Comparison of ENCODE assay signal across 16 cellular contexts in genomic region chr6:73121421-73121993, GRCh38.
DNase-seq lines count a peak whose midpoint lies in the region; ATAC-seq and TF ChIP-seq lines count a peak whose summit lies in the region.
"Had no signal": no experiment of that assay in that cellular context is flagged by ENCODE, and none has a peak within 500 bp of the region (broad histone marks: within the 10 kb centered on the region; RNA-seq: fewer than 3 reads in every experiment).

No MANE protein-coding gene starts in this region.

- POLR2A ChIA-PET in SK-N-SH (lab: Yijun Ruan, JAX), result no interaction called here
- POLR2A ChIA-PET in activated CD4-positive, alpha-beta memory T cell treated with anti-CD3 and anti-CD28 coated beads, Interleukin-2, amount 10 ng/mL, durations not matched to agents 7 days and 5 days (lab: Charles Lee), result interaction anchor here (0.6 kb wide), 1 partner anchor 17 kb away, joined by 4 read pairs; no protein-coding TSS in a partner anchor

- TF ChIP-seq EP300 in SK-N-SH (IDR thresholded peaks at IDR 0.05; ENCODE audit: borderline replicate concordance in 1 of 2, low read depth in 1 of 2, low read length in 1 of 2), result no peak

- no peak overlapping the region for H3K27ac ChIP-seq in SK-N-SH (ENCODE audit: low read depth in 2 of 2, low read length in 1 of 2)
- H3K27ac ChIP-seq: 22Rv1 had no signal

- CTCF ChIA-PET in SK-N-SH (lab: Yijun Ruan, JAX), result interaction anchor here (1.9 kb wide), 1 partner anchor 8 kb away, joined by 7 read pairs; no protein-coding TSS in a partner anchor
- CTCF ChIA-PET in activated CD4-positive, alpha-beta memory T cell treated with anti-CD3 and anti-CD28 coated beads, Interleukin-2, amount 10 ng/mL, durations not matched to agents 7 days and 5 days (lab: Charles Lee), result interaction anchor here (0.8 kb wide), 1 partner anchor 8 kb away, joined by 3 read pairs; no protein-coding TSS in a partner anchor

- no peaks in the 10 kb centered on the region; a peak in 1 of 4 replicates for H3K4me1 ChIP-seq in SK-N-SH (ENCODE audit: control insufficient read depth in 1 of 2, insufficient read depth in 2 of 2, low read depth in 1 of 2, low read length in 1 of 2)

- no peaks in the 10 kb centered on the region for H3K27me3 ChIP-seq in SK-N-SH (ENCODE audit: insufficient read depth)

- peaks cover 0 to 27% of the 10 kb centered on the region in 2 experiments for H3K36me3 ChIP-seq in SK-N-SH (replicated peaks in 1 of 2; ENCODE audit: control insufficient read depth in 1 of 2, insufficient read depth in 2 of 2, low read length in 1 of 2)

- H3K27ac Mint-ChIP-seq in stimulated activated effector memory CD8-positive, alpha-beta T cell treated with anti-CD3 and anti-CD28 coated beads, Interleukin-12 subunit alpha, Interleukin-12 subunit beta, amount 100 ng/mL, for 72 hours, result no peak overlapping the region
- H3K27ac Mint-ChIP-seq in activated CD4-positive, alpha-beta memory T cell treated with anti-CD3 and anti-CD28 coated beads, Interleukin-2, amount 10 ng/mL, durations not matched to agents 7 days and 5 days, result no peak overlapping the region
- H3K27ac Mint-ChIP-seq: dendritic cell treated with granulocyte-macrophage colony-stimulating factor and Interleukin-4, amounts not matched to agents 40 ng/mL and 50 ng/mL, for 4 days had no signal

- no peak for ATAC-seq in stimulated activated effector memory CD8-positive, alpha-beta T cell treated with anti-CD3 and anti-CD28 coated beads, Interleukin-12 subunit alpha, Interleukin-12 subunit beta, amount 100 ng/mL, for 72 hours
- no peak for ATAC-seq in HG03097 (IDR thresholded peaks at IDR 0.05; ENCODE audit: low FRiP score, unreplicated experiment)

- H3K4me2 ChIP-seq in SK-N-SH, result no peak overlapping the region

- no peaks in the 10 kb centered on the region for H3K9me3 ChIP-seq in SK-N-SH

- H3K4me3 Mint-ChIP-seq in stimulated activated effector memory CD8-positive, alpha-beta T cell treated with anti-CD3 and anti-CD28 coated beads, Interleukin-12 subunit alpha, Interleukin-12 subunit beta, amount 100 ng/mL, for 72 hours, result no peak overlapping the region
- no peak overlapping the region for H3K4me3 Mint-ChIP-seq in activated CD4-positive, alpha-beta memory T cell treated with anti-CD3 and anti-CD28 coated beads, Interleukin-2, amount 10 ng/mL, durations not matched to agents 7 days and 5 days
- H3K4me3 Mint-ChIP-seq: dendritic cell treated with granulocyte-macrophage colony-stimulating factor and Interleukin-4, amounts not matched to agents 40 ng/mL and 50 ng/mL, for 4 days had no signal

- H3K36me3 Mint-ChIP-seq in stimulated activated effector memory CD8-positive, alpha-beta T cell treated with anti-CD3 and anti-CD28 coated beads, Interleukin-12 subunit alpha, Interleukin-12 subunit beta, amount 100 ng/mL, for 72 hours, result no peaks in the 10 kb centered on the region
- H3K36me3 Mint-ChIP-seq in activated CD4-positive, alpha-beta memory T cell treated with anti-CD3 and anti-CD28 coated beads, Interleukin-2, amount 10 ng/mL, durations not matched to agents 7 days and 5 days (ENCODE audit: low read depth), result no peaks in the 10 kb centered on the region

- no peaks in the 10 kb centered on the region for H3K9me3 Mint-ChIP-seq in stimulated activated effector memory CD8-positive, alpha-beta T cell treated with anti-CD3 and anti-CD28 coated beads, Interleukin-12 subunit alpha, Interleukin-12 subunit beta, amount 100 ng/mL, for 72 hours
- no peaks in the 10 kb centered on the region for H3K9me3 Mint-ChIP-seq in activated CD4-positive, alpha-beta memory T cell treated with anti-CD3 and anti-CD28 coated beads, Interleukin-2, amount 10 ng/mL, durations not matched to agents 7 days and 5 days
- H3K9me3 Mint-ChIP-seq: dendritic cell treated with granulocyte-macrophage colony-stimulating factor and Interleukin-4, amounts not matched to agents 40 ng/mL and 50 ng/mL, for 4 days had no signal

- TF ChIP-seq RAD21 in SK-N-SH (IDR thresholded peaks at IDR 0.05; ENCODE audit: low read length), result no peak

- no peaks in the 10 kb centered on the region for H3K27me3 Mint-ChIP-seq in activated CD4-positive, alpha-beta memory T cell treated with anti-CD3 and anti-CD28 coated beads, Interleukin-2, amount 10 ng/mL, durations not matched to agents 7 days and 5 days
- H3K27me3 Mint-ChIP-seq: dendritic cell treated with granulocyte-macrophage colony-stimulating factor and Interleukin-4, amounts not matched to agents 40 ng/mL and 50 ng/mL, for 4 days had no signal

- no peaks in the 10 kb centered on the region for H3K79me2 ChIP-seq in SK-N-SH (ENCODE audit: insufficient read depth)

- H4K20me1 ChIP-seq in SK-N-SH (ENCODE audit: insufficient read depth), result no peaks in the 10 kb centered on the region

- H3K4me1 Mint-ChIP-seq in stimulated activated effector memory CD8-positive, alpha-beta T cell treated with anti-CD3 and anti-CD28 coated beads, Interleukin-12 subunit alpha, Interleukin-12 subunit beta, amount 100 ng/mL, for 72 hours, result no peaks in the 10 kb centered on the region
- no peaks in the 10 kb centered on the region for H3K4me1 Mint-ChIP-seq in activated CD4-positive, alpha-beta memory T cell treated with anti-CD3 and anti-CD28 coated beads, Interleukin-2, amount 10 ng/mL, durations not matched to agents 7 days and 5 days

- TF ChIP-seq CTCF in SK-N-SH (IDR thresholded peaks at IDR 0.05), result peak; percentile 36

- H3K4me3 ChIP-seq in SK-N-SH (ENCODE audit: low read depth in 2 of 2, low read length in 1 of 2) (no peak overlapping the region), skeletal muscle cell (ENCODE audit: low read depth, low read length) (no peak overlapping the region)

- no peak overlapping the region for H3K9ac ChIP-seq in SK-N-SH

- no peak overlapping the region for H2AFZ ChIP-seq in SK-N-SH (ENCODE audit: low read depth)

- DNase-seq in DMS53 (lab: John Stamatoyannopoulos, UW) (peak; percentile 19), DMS53 treated with DMSO at 0.1 percent for 48 hours (lab: John Stamatoyannopoulos, UW; ENCODE audit: unreplicated experiment) (no peak), SK-N-SH (no peak), fibroblast of peridontal ligament (ENCODE audit: extremely low read depth) (peak; percentile 51), skeletal muscle cell (ENCODE audit: low read depth) (peak; percentile 24)
- no peak for DNase-seq in stimulated activated effector memory CD8-positive, alpha-beta T cell treated with anti-CD3 and anti-CD28 coated beads, Interleukin-12 subunit alpha, Interleukin-12 subunit beta, amount 100 ng/mL, for 72 hours (ENCODE audit: low spot score in 2 of 2)
- no peak for DNase-seq in activated CD4-positive, alpha-beta memory T cell treated with anti-CD3 and anti-CD28 coated beads, Interleukin-2, amount 10 ng/mL, durations not matched to agents 7 days and 5 days
- DNase-seq: activated CD4-positive, alpha-beta T cell treated with anti-CD3 and anti-CD28 coated beads for 1 hour; activated effector memory CD4-positive, alpha-beta T cell treated with anti-CD3 and anti-CD28 coated beads, Interleukin-2, amount 50 U/mL, for 16 hours; hippocampal formation; Karpas-422; NCI-H446 treated with DMSO at 0.1 percent for 48 hours; Right ventricle myocardium superior had no signal

- H3K9me2 ChIP-seq in SK-N-SH, result no peaks in the 10 kb centered on the region

- H3F3A ChIP-seq in SK-N-SH (replicated peaks; ENCODE audit: insufficient read depth), result peaks cover 10% of the 10 kb centered on the region

- 66% methylated on average over 3 of the region's 4 CpGs for WGBS in SK-N-SH (ENCODE audit: low lambda C conversion rate)

TF ChIP-seq in SK-N-SH, 30 proteins besides CTCF, POLR2A, EP300 and RAD21 (continues in another document):
- no peak for TF ChIP-seq MEF2A (IDR thresholded peaks at IDR 0.05; ENCODE audit: borderline replicate concordance, low read depth)
- TF ChIP-seq TCF12 (IDR thresholded peaks at IDR 0.05), result peak; percentile 41; the same call in 1 of the 2 replicates
- no peak for TF ChIP-seq SIN3A (IDR thresholded peaks at IDR 0.05; ENCODE audit: borderline replicate concordance, low read depth, low read length)
- TF ChIP-seq RCOR1 (IDR thresholded peaks at IDR 0.05; ENCODE audit: low read length), result no peak
- TF ChIP-seq, protein P1, sequence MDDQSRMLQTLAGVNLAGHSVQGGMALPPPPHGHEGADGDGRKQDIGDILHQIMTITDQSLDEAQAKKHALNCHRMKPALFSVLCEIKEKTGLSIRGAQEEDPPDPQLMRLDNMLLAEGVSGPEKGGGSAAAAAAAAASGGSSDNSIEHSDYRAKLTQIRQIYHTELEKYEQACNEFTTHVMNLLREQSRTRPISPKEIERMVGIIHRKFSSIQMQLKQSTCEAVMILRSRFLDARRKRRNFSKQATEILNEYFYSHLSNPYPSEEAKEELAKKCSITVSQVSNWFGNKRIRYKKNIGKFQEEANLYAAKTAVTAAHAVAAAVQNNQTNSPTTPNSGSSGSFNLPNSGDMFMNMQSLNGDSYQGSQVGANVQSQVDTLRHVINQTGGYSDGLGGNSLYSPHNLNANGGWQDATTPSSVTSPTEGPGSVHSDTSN (IDR thresholded peaks at IDR 0.05), result 0 out of 2 replicates have a peak, but pooled peaks have one; percentile 12
- peak; percentile 16; the same call in 1 of the 2 replicates for TF ChIP-seq FOSL2 (IDR thresholded peaks at IDR 0.05; ENCODE audit: borderline replicate concordance, low read depth)
- peak; percentile 95 for TF ChIP-seq REST (IDR thresholded peaks at IDR 0.05; ENCODE audit: low read depth, low read length)

Comparison
In these comparisons a context has a peak if more than half of its experiments do, and no peak if none do; other contexts are left out.
1. DNase-seq: peak in DMS53 (single experiment), fibroblast of peridontal ligament (single experiment) and skeletal muscle cell (single experiment); none in DMS53 treated with DMSO at 0.1 percent for 48 hours (single experiment), SK-N-SH (single experiment), stimulated activated effector memory CD8-positive, alpha-beta T cell treated with anti-CD3 and anti-CD28 coated beads, Interleukin-12 subunit alpha, Interleukin-12 subunit beta, amount 100 ng/mL, for 72 hours (0 of 2) and activated CD4-positive, alpha-beta memory T cell treated with anti-CD3 and anti-CD28 coated beads, Interleukin-2, amount 10 ng/mL, durations not matched to agents 7 days and 5 days (single experiment).